Comparison of ENCODE assay signal across 3 cellular contexts in genomic region chr16:86766700-86767099, GRCh38.
A peak's percentile ranks its signal among the peaks of the same experiment; 100 is the strongest.
TF ChIP-seq lines count a peak whose summit lies in the region.

No MANE protein-coding gene starts in this region.

TF ChIP-seq in HEK293, 187 proteins besides CTCF, POLR2A, EP300 and RAD21 (continues in another document):
- no peak for TF ChIP-seq ZBTB6 (tag by site-specific recombination; IDR thresholded peaks at IDR 0.05)
- no peak for TF ChIP-seq ZNF214 (tag by site-specific recombination; IDR thresholded peaks at IDR 0.05; ENCODE audit: borderline replicate concordance)
- TF ChIP-seq ZNF580 (tag by site-specific recombination; IDR thresholded peaks at IDR 0.05): 0 out of 2 replicates have a peak, but pooled peaks have one; percentile 35
- no peak for TF ChIP-seq ZNF560 (tag by site-specific recombination; IDR thresholded peaks at IDR 0.05; ENCODE audit: borderline replicate concordance)
- TF ChIP-seq ZNF10 (tag by site-specific recombination; IDR thresholded peaks at IDR 0.05): no peak
- TF ChIP-seq ZNF146 (tag by site-specific recombination; IDR thresholded peaks at IDR 0.05): peak; percentile 51; the same call in 1 of the 2 replicates
- no peak for TF ChIP-seq ZNF280C (tag by site-specific recombination; IDR thresholded peaks at IDR 0.05)
- TF ChIP-seq ZBTB11 (tag by site-specific recombination; conservative IDR thresholded peaks at IDR 0.05; ENCODE audit: low read depth): no peak
- TF ChIP-seq ZBTB7A (tag by site-specific recombination; IDR thresholded peaks at IDR 0.05; ENCODE audit: low read depth): no peak
- TF ChIP-seq ZNF341 (tag by site-specific recombination; IDR thresholded peaks at IDR 0.05; ENCODE audit: low read depth): no peak

TF ChIP-seq in K562, 482 proteins besides CTCF, POLR2A, EP300 and RAD21:
- TF ChIP-seq ZNF347 (CRISPR knock-in tag; IDR thresholded peaks at IDR 0.05; ENCODE audit: low read depth): no peak
- TF ChIP-seq SP2 (IDR thresholded peaks at IDR 0.05; ENCODE audit: extremely low read depth, low read depth, low read length, poor library complexity, severe bottlenecking): no peak
- TF ChIP-seq ZNF146 (CRISPR knock-in tag; IDR thresholded peaks at IDR 0.05; ENCODE audit: unreplicated experiment): peak; percentile 72

TF ChIP-seq in H1, 55 proteins besides CTCF, POLR2A, EP300 and RAD21:
- TF ChIP-seq RBBP5 (IDR thresholded peaks at IDR 0.05; ENCODE audit: borderline replicate concordance, low read depth, low read length): no peak
- peak; percentile 36; the same call in 1 of the 2 replicates for TF ChIP-seq KDM1A (IDR thresholded peaks at IDR 0.05; ENCODE audit: borderline replicate concordance, low read length)
TF ChIP-seq in H1: peak in this region for 1.
